ENCODE assay signal across 27 cellular contexts in the genomic region with DNA sequence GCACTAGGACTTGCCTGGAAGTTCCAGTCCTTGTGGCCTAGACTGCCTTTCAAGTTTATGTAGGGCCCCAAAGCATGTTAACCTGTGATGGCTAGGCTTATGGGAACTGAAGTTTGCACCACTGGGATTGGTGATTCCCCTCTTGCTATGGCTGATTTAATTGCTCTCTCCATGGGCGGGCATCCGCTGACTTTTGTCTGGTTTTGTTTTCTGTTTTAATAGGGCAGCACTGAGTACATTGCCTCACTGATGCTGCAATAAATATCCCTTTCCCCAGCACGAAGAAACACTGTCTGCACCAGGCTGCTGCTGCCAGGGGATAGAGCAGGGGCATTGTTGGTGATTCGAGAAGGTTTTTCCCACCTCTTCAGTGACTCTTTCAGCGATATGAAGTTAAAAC.
DNase-seq lines count a peak whose midpoint lies in the region; ATAC-seq and TF ChIP-seq lines count a peak whose summit lies in the region.
"Had no signal": no experiment of that assay in that cellular context is flagged by ENCODE, and none has a peak within 500 bp of the region (broad histone marks: within the 10 kb centered on the region; RNA-seq: fewer than 3 reads in every experiment).

No MANE protein-coding gene starts in this region.

- WGBS in testis, 2 donors, result 78 to 88% methylated on average over 5 of the region's 5 CpGs

- H4K20me1 ChIP-seq in OCI-LY3 (ENCODE audit: insufficient read depth, low read length), result no peaks in the 10 kb centered on the region
- H4K20me1 ChIP-seq: BLaER1 had no signal

- no peaks in the 10 kb centered on the region for H3K27me3 ChIP-seq in OCI-LY3 (ENCODE audit: low read depth, low read length)
- no peaks in the 10 kb centered on the region for H3K27me3 ChIP-seq in testis
- H3K27me3 ChIP-seq in A673 (replicated peaks; ENCODE audit: insufficient read depth, low read depth, low read length, poor library complexity), result no peaks in the 10 kb centered on the region
- H3K27me3 ChIP-seq: BE2C, BLaER1 had no signal

- H3K4me2 ChIP-seq in OCI-LY3 (ENCODE audit: low read length), result 0 out of 2 replicates have a peak overlapping the region, but pooled peaks have one; percentile 20
- H3K4me2 ChIP-seq: A549, BLaER1 had no signal

- H3K4me1 ChIP-seq in OCI-LY3 (ENCODE audit: low read length), result peaks cover 24% of the 10 kb centered on the region
- H3K4me1 ChIP-seq in testis, result no peaks in the 10 kb centered on the region
- no peaks in the 10 kb centered on the region for H3K4me1 ChIP-seq in A673 (ENCODE audit: insufficient read depth, low read length, poor library complexity, severe bottlenecking)
- H3K4me1 ChIP-seq: A549, BE2C had no signal

- H2AFZ ChIP-seq in OCI-LY3 (ENCODE audit: low read depth, low read length), result no peak overlapping the region

- no peak overlapping the region for H3K4me3 Mint-ChIP-seq in stimulated activated effector memory CD8-positive, alpha-beta T cell treated with anti-CD3 and anti-CD28 coated beads, Interleukin-12 subunit alpha, Interleukin-12 subunit beta, amount 100 ng/mL, for 72 hours
- H3K4me3 Mint-ChIP-seq: CD14-positive monocyte; CD4-positive, alpha-beta memory T cell; CD4-positive, CD25-positive, alpha-beta regulatory T cell; CD8-positive, alpha-beta memory T cell had no signal

- CTCF ChIA-PET in HEK293T (lab: Yijun Ruan, JAX) (no interaction called here), A673 (lab: Charles Lee) (no interaction called here)

- POLR2A ChIA-PET in HEK293T (lab: Yijun Ruan, JAX) (no interaction called here), A673 (lab: Charles Lee; ENCODE audit: low non-redundant PET) (no interaction called here)

- H3K4me3 ChIP-seq in OCI-LY3 (ENCODE audit: low read length) (no peak overlapping the region), testis (no peak overlapping the region), A673 (ENCODE audit: low read depth, low read length, poor library complexity, severe bottlenecking) (no peak overlapping the region)
- H3K4me3 ChIP-seq: A549, BLaER1, GM12878 had no signal

- no peaks in the 10 kb centered on the region for H3K79me2 ChIP-seq in OCI-LY3 (ENCODE audit: low read length)

- H3K27ac Mint-ChIP-seq in stimulated activated effector memory CD8-positive, alpha-beta T cell treated with anti-CD3 and anti-CD28 coated beads, Interleukin-12 subunit alpha, Interleukin-12 subunit beta, amount 100 ng/mL, for 72 hours, result no peak overlapping the region
- H3K27ac Mint-ChIP-seq: CD14-positive monocyte; CD4-positive, alpha-beta memory T cell; CD4-positive, CD25-positive, alpha-beta regulatory T cell; CD8-positive, alpha-beta memory T cell had no signal

- no peak for TF ChIP-seq CTCF in OCI-LY3 (IDR thresholded peaks at IDR 0.05; ENCODE audit: low read depth, low read length)
- no peak for TF ChIP-seq CTCF in testis (IDR thresholded peaks at IDR 0.05)
- no peak for TF ChIP-seq CTCF in A673 (conservative IDR thresholded peaks at IDR 0.05; ENCODE audit: low read depth, low read length)

- DNase-seq in NCI-H748 (lab: John Stamatoyannopoulos, UW; ENCODE audit: unreplicated experiment) (peak; percentile 10), NCI-H748 treated with DMSO at 0.1 percent for 48 hours (lab: John Stamatoyannopoulos, UW) (no peak), testis (no peak), HEK293T (ENCODE audit: extremely low spot score) (no peak), A673 (ENCODE audit: low spot score) (no peak)
- no peak for DNase-seq in stimulated activated effector memory CD8-positive, alpha-beta T cell treated with anti-CD3 and anti-CD28 coated beads, Interleukin-12 subunit alpha, Interleukin-12 subunit beta, amount 100 ng/mL, for 72 hours (ENCODE audit: low spot score in 2 of 2)
- DNase-seq: ACHN; BE2C; C1 segment of cervical spinal cord; CD4-positive, alpha-beta memory T cell; CD4-positive, CD25-positive, alpha-beta regulatory T cell; CD8-positive, alpha-beta memory T cell; COR-L47; DMS 273 treated with DMSO at 0.1 percent for 48 hours; DMS153; DMS53; DMS79; DND-41; EL; GDM1 had no signal

- no peak for TF ChIP-seq POLR2A in testis (IDR thresholded peaks at IDR 0.05)

- BruUV-seq in A673 (replicated peaks; lab: Mats Ljungman, UMichigan), result no TSS peak

- H3K9me3 ChIP-seq in OCI-LY3 (ENCODE audit: insufficient read depth, low read length) (no peaks in the 10 kb centered on the region), testis (no peaks in the 10 kb centered on the region), A673 (ENCODE audit: low read depth, low read length, poor library complexity, severe bottlenecking) (no peaks in the 10 kb centered on the region)
- H3K9me3 ChIP-seq: A549, BE2C, BLaER1 had no signal

- intact Hi-C loops in testis (cut with DNase I; ENCODE audit: low total_unique reads) (no loop called here), A673 (cut with micrococcal nuclease; ENCODE audit: unreplicated experiment) (loop anchor here (5.0 kb wide), 1 partner anchor 523 kb away; no protein-coding TSS in a partner anchor)

- H3K4me1 Mint-ChIP-seq in stimulated activated effector memory CD8-positive, alpha-beta T cell treated with anti-CD3 and anti-CD28 coated beads, Interleukin-12 subunit alpha, Interleukin-12 subunit beta, amount 100 ng/mL, for 72 hours, result no peaks in the 10 kb centered on the region
- H3K4me1 Mint-ChIP-seq: CD14-positive monocyte; CD4-positive, alpha-beta memory T cell; CD4-positive, CD25-positive, alpha-beta regulatory T cell; CD8-positive, alpha-beta memory T cell had no signal

- no peaks in the 10 kb centered on the region for H3K36me3 Mint-ChIP-seq in stimulated activated effector memory CD8-positive, alpha-beta T cell treated with anti-CD3 and anti-CD28 coated beads, Interleukin-12 subunit alpha, Interleukin-12 subunit beta, amount 100 ng/mL, for 72 hours
- H3K36me3 Mint-ChIP-seq: CD14-positive monocyte; CD4-positive, alpha-beta memory T cell; CD4-positive, CD25-positive, alpha-beta regulatory T cell; CD8-positive, alpha-beta memory T cell had no signal

- no peak overlapping the region for H3K27ac ChIP-seq in OCI-LY3 (ENCODE audit: low read length)
- no peak overlapping the region for H3K27ac ChIP-seq in testis
- H3K27ac ChIP-seq in A673 (ENCODE audit: low read depth, low read length, poor library complexity, severe bottlenecking), result no peak overlapping the region
- H3K27ac ChIP-seq: 22Rv1, A549, BLaER1 had no signal

- peaks cover 4% of the 10 kb centered on the region for H3K36me3 ChIP-seq in OCI-LY3 (replicated peaks; ENCODE audit: low read depth, low read length)
- no peaks in the 10 kb centered on the region for H3K36me3 ChIP-seq in testis (ENCODE audit: low read depth, missing control alignments)
- H3K36me3 ChIP-seq in A673 (ENCODE audit: insufficient read depth, low read length, poor library complexity, severe bottlenecking), result no peaks in the 10 kb centered on the region
- H3K36me3 ChIP-seq: BE2C, BLaER1 had no signal

- no peaks in the 10 kb centered on the region for H3K9me3 Mint-ChIP-seq in stimulated activated effector memory CD8-positive, alpha-beta T cell treated with anti-CD3 and anti-CD28 coated beads, Interleukin-12 subunit alpha, Interleukin-12 subunit beta, amount 100 ng/mL, for 72 hours
- H3K9me3 Mint-ChIP-seq: CD4-positive, alpha-beta memory T cell; CD4-positive, CD25-positive, alpha-beta regulatory T cell had no signal

- H3K9ac ChIP-seq in OCI-LY3 (ENCODE audit: low read length), result no peak overlapping the region
- H3K9ac ChIP-seq: BLaER1 had no signal

- ATAC-seq in GM21367 (IDR thresholded peaks at IDR 0.05; ENCODE audit: unreplicated experiment), result peak; percentile 58
- ATAC-seq in stimulated activated effector memory CD8-positive, alpha-beta T cell treated with anti-CD3 and anti-CD28 coated beads, Interleukin-12 subunit alpha, Interleukin-12 subunit beta, amount 100 ng/mL, for 72 hours, result peak; percentile 19
- ATAC-seq: A549, GM12878 had no signal

TF ChIP-seq in HEK293T, 16 proteins besides CTCF, POLR2A, EP300 and RAD21:
- TF ChIP-seq HDGF (IDR thresholded peaks at IDR 0.05; ENCODE audit: borderline replicate concordance), result no peak
- TF ChIP-seq FOXA1 (IDR thresholded peaks at IDR 0.05), result no peak
- TF ChIP-seq ARNT (IDR thresholded peaks at IDR 0.05), result no peak
- no peak for TF ChIP-seq SUZ12 (IDR thresholded peaks at IDR 0.05)
- TF ChIP-seq NFRKB (IDR thresholded peaks at IDR 0.05), result no peak
- no peak for TF ChIP-seq FOXK2 (IDR thresholded peaks at IDR 0.05)
